In the genomic region with DNA sequence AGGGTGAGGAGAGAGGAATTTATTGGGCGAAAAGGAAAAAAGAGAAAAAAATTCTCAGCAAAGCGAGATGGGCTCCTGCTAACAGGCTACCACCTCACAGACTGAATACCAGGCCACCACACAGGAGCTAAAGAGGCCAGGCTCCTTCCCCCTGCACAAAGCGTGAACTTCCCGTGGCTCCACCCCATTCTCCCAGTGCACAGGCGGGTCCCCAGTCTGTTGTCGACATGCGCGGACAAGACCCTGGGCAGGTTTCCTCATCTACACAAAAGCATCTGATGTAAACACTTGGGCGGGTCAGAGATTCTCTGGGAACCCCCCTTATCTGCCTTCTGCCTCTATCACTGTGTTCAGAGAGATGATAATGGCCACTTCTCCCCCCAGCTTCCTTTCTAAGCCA, we compare ENCODE assay signal across 29 cellular contexts. TPM values are rescaled to one million over a fixed set of nuclear protein-coding genes. Genes with fewer than 3 reads are reported as not detected.
"Had no signal": no experiment of that assay in that cellular context is flagged by ENCODE, and none has a peak within 500 bp of the region (broad histone marks: within the 10 kb centered on the region; RNA-seq: fewer than 3 reads in every experiment).

No MANE protein-coding gene starts in this region.

- H3K4me3 Mint-ChIP-seq: activated B cell treated with CpG ODN at 0.5 μM for 24 hours; activated CD4-positive, alpha-beta T cell treated with anti-CD3 and anti-CD28 coated beads, Interleukin-2, amount 10 ng/mL, durations not matched to agents 24 days and 14 days; activated CD8-positive, alpha-beta memory T cell treated with anti-CD3 and anti-CD28 coated beads, Interleukin-2, amount 10 ng/mL, durations not matched to agents 7 days and 5 days; activated T-cell treated with anti-CD3 and anti-CD28 coated beads, Interleukin-2, amount 50 U/mL, for 24 hours; activated T-helper 1 cell treated with anti-CD3 and anti-CD28 coated beads, Interleukin-12 subunit alpha, Interleukin-12 subunit beta, Interleukin-2, Interleukin-4 antibody, amounts not matched to agents 30 ng/mL and 10 ng/mL and 1 ng/mL, durations not matched to agents 14 hours and 24 hours and 36 hours; T-cell had no signal

- DNase-seq: activated B cell treated with CpG ODN at 0.5 μM for 24 hours; activated CD4-positive, alpha-beta T cell treated with anti-CD3 and anti-CD28 coated beads for 1 hour; activated CD4-positive, alpha-beta T cell treated with anti-CD3 and anti-CD28 coated beads, Interleukin-2, amount 10 ng/mL, durations not matched to agents 24 days and 14 days; activated CD4-positive, alpha-beta T cell treated with anti-CD3 and anti-CD28 coated beads, Interleukin-2, amount 50 U/mL, for 48 hours; activated CD8-positive, alpha-beta memory T cell treated with anti-CD3 and anti-CD28 coated beads, Interleukin-2, amount 10 ng/mL, durations not matched to agents 7 days and 5 days; activated effector memory CD4-positive, alpha-beta T cell treated with anti-CD3 and anti-CD28 coated beads, Interleukin-2, amount 50 U/mL, for 16 hours; activated naive CD4-positive, alpha-beta T cell treated with Interleukin-2 at 50 U/mL for 16 hours; activated T-cell treated with anti-CD3 and anti-CD28 coated beads, Interleukin-2, amount 50 U/mL, for 24 hours; amygdala; brain microvascular endothelial cell; Kasumi-1; KBM-7; NCI-H1105 treated with DMSO at 0.1 percent for 48 hours; NCI-H1436 treated with DMSO at 0.1 percent for 48 hours; NCI-H187; NCI-H2081 treated with DMSO at 0.1 percent for 48 hours; NCI-H226; NCI-H510A; NCI-H526 treated with DMSO at 0.1 percent for 48 hours; NCI-H82; SIG-M5; T-cell; T-helper 2 cell; T1000 had no signal

- H3K27me3 ChIP-seq: brain microvascular endothelial cell, cardiac muscle cell had no signal

- H3K27me3 Mint-ChIP-seq: activated CD4-positive, alpha-beta T cell treated with anti-CD3 and anti-CD28 coated beads, Interleukin-2, amount 10 ng/mL, durations not matched to agents 24 days and 14 days had no signal

- H3K36me3 ChIP-seq: brain microvascular endothelial cell, cardiac muscle cell had no signal

- H3K27ac Mint-ChIP-seq: activated B cell treated with CpG ODN at 0.5 μM for 24 hours; activated CD4-positive, alpha-beta T cell treated with anti-CD3 and anti-CD28 coated beads, Interleukin-2, amount 10 ng/mL, durations not matched to agents 24 days and 14 days; activated CD8-positive, alpha-beta memory T cell treated with anti-CD3 and anti-CD28 coated beads, Interleukin-2, amount 10 ng/mL, durations not matched to agents 7 days and 5 days; activated naive CD4-positive, alpha-beta T cell treated with anti-CD3 and anti-CD28 coated beads, Interleukin-2, amount 50 U/mL, for 72 hours; activated T-cell treated with anti-CD3 and anti-CD28 coated beads, Interleukin-2, amount 50 U/mL, for 24 hours; activated T-helper 1 cell treated with anti-CD3 and anti-CD28 coated beads, Interleukin-12 subunit alpha, Interleukin-12 subunit beta, Interleukin-2, Interleukin-4 antibody, amounts not matched to agents 30 ng/mL and 10 ng/mL and 1 ng/mL, durations not matched to agents 14 hours and 24 hours and 36 hours; T-cell had no signal

- H3K4me1 Mint-ChIP-seq: activated B cell treated with CpG ODN at 0.5 μM for 24 hours had no signal

- H3K9me3 Mint-ChIP-seq: activated B cell treated with CpG ODN at 0.5 μM for 24 hours; activated CD4-positive, alpha-beta T cell treated with anti-CD3 and anti-CD28 coated beads, Interleukin-2, amount 10 ng/mL, durations not matched to agents 24 days and 14 days; activated naive CD4-positive, alpha-beta T cell treated with anti-CD3 and anti-CD28 coated beads, Interleukin-2, amount 50 U/mL, for 72 hours; activated T-cell treated with anti-CD3 and anti-CD28 coated beads, Interleukin-2, amount 50 U/mL, for 24 hours; activated T-helper 1 cell treated with anti-CD3 and anti-CD28 coated beads, Interleukin-12 subunit alpha, Interleukin-12 subunit beta, Interleukin-2, Interleukin-4 antibody, amounts not matched to agents 30 ng/mL and 10 ng/mL and 1 ng/mL, durations not matched to agents 14 hours and 24 hours and 36 hours; T-cell had no signal

- ATAC-seq: activated CD8-positive, alpha-beta memory T cell treated with anti-CD3 and anti-CD28 coated beads, Interleukin-2, amount 10 ng/mL, durations not matched to agents 7 days and 5 days; activated naive CD4-positive, alpha-beta T cell treated with anti-CD3 and anti-CD28 coated beads, Interleukin-2, amount 50 U/mL, for 72 hours; T-cell had no signal

- H3K36me3 Mint-ChIP-seq: activated CD8-positive, alpha-beta memory T cell treated with anti-CD3 and anti-CD28 coated beads, Interleukin-2, amount 10 ng/mL, durations not matched to agents 7 days and 5 days; activated naive CD4-positive, alpha-beta T cell treated with anti-CD3 and anti-CD28 coated beads, Interleukin-2, amount 50 U/mL, for 72 hours; T-cell had no signal

- H3K4me3 ChIP-seq: cardiac muscle cell, SK-N-MC had no signal

- H3K27ac ChIP-seq: brain microvascular endothelial cell, cardiac muscle cell, SK-N-MC had no signal

RNA-seq across cellular contexts. Expression of a gene that starts 34.2 kb away (rescaled TPM):
- total RNA-seq: activated B cell treated with CpG ODN at 0.5 μM for 24 hours; activated CD8-positive, alpha-beta memory T cell treated with anti-CD3 and anti-CD28 coated beads, Interleukin-2, amount 10 ng/mL, durations not matched to agents 7 days and 5 days; cardiac muscle cell; OCI-LY7; T-cell had no signal
- polyA plus RNA-seq: cardiac muscle cell had no signal
